In the genomic region with DNA sequence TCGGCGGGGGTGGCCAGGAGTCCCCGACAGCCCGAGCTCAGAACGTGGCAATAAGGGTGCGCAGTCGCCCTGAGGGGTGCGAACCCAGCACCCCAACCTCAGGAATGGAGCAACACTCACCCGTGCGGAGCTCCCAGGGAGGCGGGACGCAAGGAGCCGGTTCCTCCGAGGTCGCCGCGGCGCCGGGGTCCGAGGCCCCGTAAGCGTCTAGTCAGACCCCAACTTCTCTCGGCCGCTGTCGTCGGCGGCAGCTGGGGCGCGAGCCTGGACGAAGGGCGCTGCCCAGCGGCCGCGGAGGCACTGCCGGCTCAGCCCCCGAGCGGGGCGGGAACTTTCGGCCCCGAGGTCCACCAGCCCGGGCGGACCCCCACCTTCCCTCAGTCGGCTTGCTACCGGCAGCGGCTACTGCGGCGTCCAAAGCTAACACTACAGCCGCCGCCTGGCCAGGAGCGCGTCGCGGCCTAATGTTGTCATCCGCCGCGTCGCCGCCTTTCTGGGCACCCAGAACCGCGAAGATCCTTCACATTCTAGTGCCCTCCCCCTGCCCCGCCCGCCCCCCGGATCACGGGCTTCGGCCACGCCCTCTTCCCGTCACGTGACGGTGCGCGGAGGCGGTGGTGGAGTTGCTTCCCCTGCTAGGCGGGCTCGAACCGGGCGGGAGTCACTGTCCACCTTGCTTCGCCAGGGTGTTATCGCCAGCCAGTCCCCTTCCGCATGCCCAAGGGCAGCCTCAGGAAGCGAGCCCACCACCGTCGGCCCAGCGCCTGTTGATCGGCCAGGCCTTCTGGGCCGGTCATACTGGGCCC, we compare ENCODE assay signal across 8 cellular contexts. TPM values are rescaled to one million over a fixed set of nuclear protein-coding genes. Genes with fewer than 3 reads are reported as not detected.
A peak's percentile ranks its signal among the peaks of the same experiment; 100 is the strongest.
DNase-seq lines count a peak whose midpoint lies in the region; ATAC-seq and TF ChIP-seq lines count a peak whose summit lies in the region.

A gene with protein sequence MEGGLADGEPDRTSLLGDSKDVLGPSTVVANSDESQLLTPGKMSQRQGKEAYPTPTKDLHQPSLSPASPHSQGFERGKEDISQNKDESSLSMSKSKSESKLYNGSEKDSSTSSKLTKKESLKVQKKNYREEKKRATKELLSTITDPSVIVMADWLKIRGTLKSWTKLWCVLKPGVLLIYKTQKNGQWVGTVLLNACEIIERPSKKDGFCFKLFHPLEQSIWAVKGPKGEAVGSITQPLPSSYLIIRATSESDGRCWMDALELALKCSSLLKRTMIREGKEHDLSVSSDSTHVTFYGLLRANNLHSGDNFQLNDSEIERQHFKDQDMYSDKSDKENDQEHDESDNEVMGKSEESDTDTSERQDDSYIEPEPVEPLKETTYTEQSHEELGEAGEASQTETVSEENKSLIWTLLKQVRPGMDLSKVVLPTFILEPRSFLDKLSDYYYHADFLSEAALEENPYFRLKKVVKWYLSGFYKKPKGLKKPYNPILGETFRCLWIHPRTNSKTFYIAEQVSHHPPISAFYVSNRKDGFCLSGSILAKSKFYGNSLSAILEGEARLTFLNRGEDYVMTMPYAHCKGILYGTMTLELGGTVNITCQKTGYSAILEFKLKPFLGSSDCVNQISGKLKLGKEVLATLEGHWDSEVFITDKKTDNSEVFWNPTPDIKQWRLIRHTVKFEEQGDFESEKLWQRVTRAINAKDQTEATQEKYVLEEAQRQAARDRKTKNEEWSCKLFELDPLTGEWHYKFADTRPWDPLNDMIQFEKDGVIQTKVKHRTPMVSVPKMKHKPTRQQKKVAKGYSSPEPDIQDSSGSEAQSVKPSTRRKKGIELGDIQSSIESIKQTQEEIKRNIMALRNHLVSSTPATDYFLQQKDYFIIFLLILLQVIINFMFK (minus strand): TSS at position 495 of the 806 bp plus-strand sequence. CDS start 72,220 bp downstream, outside the sequence.

- no peaks in the 10 kb centered on the region for H3K9me3 Mint-ChIP-seq in type B pancreatic cell

- no peaks in the 10 kb centered on the region for H3K36me3 Mint-ChIP-seq in type B pancreatic cell

- peak within 1 kb of the TSS; percentile 98 for H3K4me3 Mint-ChIP-seq in type B pancreatic cell

- H3K27ac Mint-ChIP-seq in type B pancreatic cell: peak within 1 kb of the TSS; percentile 96

- peak; percentile 85 for ATAC-seq in HG02798 (IDR thresholded peaks at IDR 0.05; ENCODE audit: poor library complexity, unreplicated experiment)

- DNase-seq in NCI-H1417 treated with DMSO at 0.1 percent for 48 hours (lab: John Stamatoyannopoulos, UW): peak; percentile 79
- DNase-seq in SW480 (ENCODE audit: low spot score): peak; percentile 89
- peak; percentile 97 for DNase-seq in adipocyte (ENCODE audit: low read depth)
- peak; percentile 99 for DNase-seq in cardiac septum (ENCODE audit: low spot score)
- DNase-seq in pons (ENCODE audit: low spot score): peak; percentile 92
- peak; percentile 95 for DNase-seq in type B pancreatic cell (ENCODE audit: extremely low spot score, unreplicated experiment)

- H3K27me3 Mint-ChIP-seq in type B pancreatic cell: no peaks in the 10 kb centered on the region

- peak within 1 kb of the TSS; percentile 76 for H3K4me3 ChIP-seq in GM12875 (ENCODE audit: low read depth, low read length)
- peak within 1 kb of the TSS; percentile 99 for H3K4me3 ChIP-seq in adipocyte (ENCODE audit: low read length)

- intact Hi-C loops in cardiac septum (cut with DNase I): loop anchor here (5.0 to 10.0 kb wide), 3 partner anchors 97 to 475 kb away; a partner anchor contains a TSS

- no peaks in the 10 kb centered on the region for H3K27me3 ChIP-seq in adipocyte (replicated peaks; ENCODE audit: control insufficient read depth, insufficient read depth, low read length)

- TF ChIP-seq CTCF in GM12875 (IDR thresholded peaks at IDR 0.05; ENCODE audit: borderline replicate concordance, insufficient read depth, low read depth, low read length): peak; percentile 11; the same call in 1 of the 2 replicates
- TF ChIP-seq CTCF in type B pancreatic cell (conservative IDR thresholded peaks at IDR 0.05): no peak

- no peaks in the 10 kb centered on the region for H3K36me3 ChIP-seq in adipocyte (ENCODE audit: control insufficient read depth, insufficient read depth, low read length, severe bottlenecking)

- H3K4me1 ChIP-seq in adipocyte (ENCODE audit: control insufficient read depth, insufficient read depth, low read length): peaks cover 51% of the 10 kb centered on the region

- peaks cover 16% of the 10 kb centered on the region for H3K4me1 Mint-ChIP-seq in type B pancreatic cell (ENCODE audit: unreplicated experiment)

- H3K9me3 ChIP-seq in adipocyte (ENCODE audit: control insufficient read depth, low read length): no peaks in the 10 kb centered on the region

- peak within 1 kb of the TSS; percentile 90 for H3K9ac ChIP-seq in adipocyte (ENCODE audit: low read length)

RNA-seq across cellular contexts. Expression of the gene that starts here (rescaled TPM):
- total RNA-seq in cardiac septum (43.2 TPM), type B pancreatic cell (ENCODE audit: low replicate concordance) (56.1 and 57.6 TPM in 2 replicates)

Comparison
In these comparisons a context has a peak if more than half of its experiments do, and no peak if none do; other contexts are left out.
1. Peak in every context shown above with its lines: DNase-seq, ATAC-seq and H3K4me3 ChIP-seq.